In genomic region chr12:51217968-51218606, GRCh38 we compare ENCODE assay signal across 8 cellular contexts. TPM values are rescaled to one million over a fixed set of nuclear protein-coding genes. Genes with fewer than 3 reads are reported as not detected.
DNase-seq lines count a peak whose midpoint lies in the region; ATAC-seq and TF ChIP-seq lines count a peak whose summit lies in the region.

A gene with protein sequence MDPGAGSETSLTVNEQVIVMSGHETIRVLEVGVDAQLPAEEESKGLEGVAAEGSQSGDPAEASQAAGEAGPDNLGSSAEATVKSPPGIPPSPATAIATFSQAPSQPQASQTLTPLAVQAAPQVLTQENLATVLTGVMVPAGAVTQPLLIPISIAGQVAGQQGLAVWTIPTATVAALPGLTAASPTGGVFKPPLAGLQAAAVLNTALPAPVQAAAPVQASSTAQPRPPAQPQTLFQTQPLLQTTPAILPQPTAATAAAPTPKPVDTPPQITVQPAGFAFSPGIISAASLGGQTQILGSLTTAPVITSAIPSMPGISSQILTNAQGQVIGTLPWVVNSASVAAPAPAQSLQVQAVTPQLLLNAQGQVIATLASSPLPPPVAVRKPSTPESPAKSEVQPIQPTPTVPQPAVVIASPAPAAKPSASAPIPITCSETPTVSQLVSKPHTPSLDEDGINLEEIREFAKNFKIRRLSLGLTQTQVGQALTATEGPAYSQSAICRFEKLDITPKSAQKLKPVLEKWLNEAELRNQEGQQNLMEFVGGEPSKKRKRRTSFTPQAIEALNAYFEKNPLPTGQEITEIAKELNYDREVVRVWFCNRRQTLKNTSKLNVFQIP (minus strand): TSS chr12:51218062. CDS start chr12:51206836, 11,226 bp downstream.

- TSS peak; percentile 53 for BruUV-seq in PC-9 (replicated peaks; lab: Mats Ljungman, UMichigan)

- H3K9me3 ChIP-seq in HUES48 (ENCODE audit: control insufficient read depth, insufficient read depth, low read length) (no peaks in the 10 kb centered on the region), PC-9 (ENCODE audit: insufficient read depth, low read depth) (no peaks in the 10 kb centered on the region), fibroblast of lung (ENCODE audit: control insufficient read depth, insufficient read depth, low read depth, low read length) (no peaks in the 10 kb centered on the region)
- no peaks in the 10 kb centered on the region for H3K9me3 ChIP-seq in naive thymus-derived CD4-positive, alpha-beta T cell (ENCODE audit: control insufficient read depth in 2 of 3, low read length in 3 of 3)

- H3K9ac ChIP-seq in HUES48 (ENCODE audit: low read depth, low read length) (peak within 1 kb of the TSS; percentile 88), fibroblast of lung (ENCODE audit: insufficient read depth, low read length) (peak within 1 kb of the TSS; percentile 88)

- no peaks in the 10 kb centered on the region for H4K20me1 ChIP-seq in PC-9 (ENCODE audit: insufficient read depth)
- H4K20me1 ChIP-seq in fibroblast of lung (ENCODE audit: control insufficient read depth, extremely low read depth, insufficient read depth, low read length) = no peaks in the 10 kb centered on the region

- peak; percentile 88 for ATAC-seq in naive thymus-derived CD4-positive, alpha-beta T cell
- peak; percentile 83 to 85 for ATAC-seq in stimulated activated naive B cell treated with anti-CD40 and anti-IgM and Interleukin-4, amounts not matched to agents 10 μg/mL and 1 μg/mL and 100 μg/mL, for 72 hours (replicated peaks)

- intact Hi-C loops in PC-9 (cut with micrococcal nuclease; ENCODE audit: unreplicated experiment) = no loop called here
- intact Hi-C loops in activated T-helper 1 cell treated with anti-CD3 and anti-CD28 coated beads, Interleukin-12 subunit alpha, Interleukin-12 subunit beta, Interleukin-2, Interleukin-4 antibody, amounts not matched to agents 30 ng/mL and 10 ng/mL and 1 ng/mL, durations not matched to agents 14 hours and 24 hours and 36 hours (cut with micrococcal nuclease) = loop anchor here (1.0 to 5.0 kb wide), 5 partner anchors 20 to 170 kb away; partner anchors contain the start of genes BIN2, CSRNP2, DAZAP2 and LETMD1
- intact Hi-C loops in naive thymus-derived CD4-positive, alpha-beta T cell (cut with micrococcal nuclease) = loop anchor here (1.0 to 10.0 kb wide), 9 partner anchors 15 to 192 kb away; partner anchors contain the start of genes DAZAP2 (in 2 of the 2), TFCP2 (in 2 of the 2), BIN2 (in 1 of the 2) and CSRNP2 (in 1 of the 2)

- POLR2A ChIA-PET in PC-9 (lab: Charles Lee; ENCODE audit: unreplicated experiment) = interaction anchor here (0.5 to 1.3 kb wide), 5 partner anchors 20 to 994 kb away, joined by 3 to 11 read pairs (median 5); partner anchors contain the start of gene DAZAP2
- POLR2A ChIA-PET in naive thymus-derived CD4-positive, alpha-beta T cell (lab: Charles Lee) = interaction anchor here (0.6 to 4.2 kb wide), 26 partner anchors 11 to 1107 kb away, joined by 3 to 128 read pairs (median 4); partner anchors contain the start of genes BIN2, CSRNP2, DAZAP2 and SMAGP

- H3K27ac Mint-ChIP-seq in activated T-helper 1 cell treated with anti-CD3 and anti-CD28 coated beads, Interleukin-12 subunit alpha, Interleukin-12 subunit beta, Interleukin-2, Interleukin-4 antibody, amounts not matched to agents 30 ng/mL and 10 ng/mL and 1 ng/mL, durations not matched to agents 14 hours and 24 hours and 36 hours = peak within 1 kb of the TSS; percentile 56
- peak within 1 kb of the TSS; percentile 83 to 98 (median 96) for H3K27ac Mint-ChIP-seq in naive thymus-derived CD4-positive, alpha-beta T cell
- H3K27ac Mint-ChIP-seq in stimulated activated naive B cell treated with anti-CD40 and anti-IgM and Interleukin-4, amounts not matched to agents 10 μg/mL and 1 μg/mL and 100 μg/mL, for 72 hours = peak within 1 kb of the TSS; percentile 97

- no peaks in the 10 kb centered on the region for H3K9me3 Mint-ChIP-seq in activated T-helper 1 cell treated with anti-CD3 and anti-CD28 coated beads, Interleukin-12 subunit alpha, Interleukin-12 subunit beta, Interleukin-2, Interleukin-4 antibody, amounts not matched to agents 30 ng/mL and 10 ng/mL and 1 ng/mL, durations not matched to agents 14 hours and 24 hours and 36 hours
- H3K9me3 Mint-ChIP-seq in naive thymus-derived CD4-positive, alpha-beta T cell = no peaks in the 10 kb centered on the region
- no peaks in the 10 kb centered on the region for H3K9me3 Mint-ChIP-seq in stimulated activated naive B cell treated with anti-CD40 and anti-IgM and Interleukin-4, amounts not matched to agents 10 μg/mL and 1 μg/mL and 100 μg/mL, for 72 hours

- peak within 1 kb of the TSS; percentile 76 for H3K4me3 Mint-ChIP-seq in activated T-helper 1 cell treated with anti-CD3 and anti-CD28 coated beads, Interleukin-12 subunit alpha, Interleukin-12 subunit beta, Interleukin-2, Interleukin-4 antibody, amounts not matched to agents 30 ng/mL and 10 ng/mL and 1 ng/mL, durations not matched to agents 14 hours and 24 hours and 36 hours
- H3K4me3 Mint-ChIP-seq in naive thymus-derived CD4-positive, alpha-beta T cell = peak within 1 kb of the TSS; percentile 82 to 98 (median 95)
- peak within 1 kb of the TSS; percentile 82 to 91 for H3K4me3 Mint-ChIP-seq in stimulated activated naive B cell treated with anti-CD40 and anti-IgM and Interleukin-4, amounts not matched to agents 10 μg/mL and 1 μg/mL and 100 μg/mL, for 72 hours

- H3K4me3 ChIP-seq in HUES48 (ENCODE audit: low read depth, low read length) = peak within 1 kb of the TSS; percentile 69
- peak within 1 kb of the TSS; percentile 70 for H3K4me3 ChIP-seq in PC-9
- H3K4me3 ChIP-seq in fibroblast of lung (replicated peaks in 1 of 4; ENCODE audit: control extremely low read depth in 1 of 4, insufficient read depth in 1 of 4, low read depth in 3 of 4, low read length in 4 of 4) = peak within 1 kb of the TSS; percentile 60 to 82 (median 74)
- H3K4me3 ChIP-seq in naive thymus-derived CD4-positive, alpha-beta T cell (ENCODE audit: low read length) = peak within 1 kb of the TSS; percentile 90

- in situ Hi-C loops in Caki2 (cut with HindIII; ENCODE audit: low pct_unique_long_range_greater_than_20kb, low sequenced_read_pairs) = no loop called here

- no peak for TF ChIP-seq CTCF in GM20000 (IDR thresholded peaks at IDR 0.05; ENCODE audit: extremely low read depth, missing control alignments)
- peak; percentile 69 for TF ChIP-seq CTCF in PC-9 (conservative IDR thresholded peaks at IDR 0.05)
- peak; percentile 46 to 51 for TF ChIP-seq CTCF in fibroblast of lung (conservative IDR thresholded peaks at IDR 0.05 in 1 of 2, IDR thresholded peaks at IDR 0.05 in 1 of 2; ENCODE audit: low read depth in 1 of 2, low read length in 2 of 2)

- peaks cover 21% of the 10 kb centered on the region for H3K4me1 Mint-ChIP-seq in activated T-helper 1 cell treated with anti-CD3 and anti-CD28 coated beads, Interleukin-12 subunit alpha, Interleukin-12 subunit beta, Interleukin-2, Interleukin-4 antibody, amounts not matched to agents 30 ng/mL and 10 ng/mL and 1 ng/mL, durations not matched to agents 14 hours and 24 hours and 36 hours (ENCODE audit: low read depth)
- H3K4me1 Mint-ChIP-seq in naive thymus-derived CD4-positive, alpha-beta T cell = peaks cover 13 to 43% (median 33%) of the 10 kb centered on the region in 7 donors
- peaks cover 13 to 24% of the 10 kb centered on the region in 2 donors for H3K4me1 Mint-ChIP-seq in stimulated activated naive B cell treated with anti-CD40 and anti-IgM and Interleukin-4, amounts not matched to agents 10 μg/mL and 1 μg/mL and 100 μg/mL, for 72 hours

- no peaks in the 10 kb centered on the region for H3K9me2 ChIP-seq in PC-9 (ENCODE audit: insufficient read depth)

- H3F3A ChIP-seq in PC-9 (ENCODE audit: insufficient read depth, low read depth) = peaks cover 12% of the 10 kb centered on the region; the same call in 1 of the 2 replicates

- H3K4me2 ChIP-seq in PC-9 (peak within 1 kb of the TSS; percentile 92), fibroblast of lung (ENCODE audit: extremely low read depth, insufficient read depth, low read length) (peak within 1 kb of the TSS; percentile 92)

- no peaks in the 10 kb centered on the region for H3K79me2 ChIP-seq in PC-9 (ENCODE audit: low read depth)
- H3K79me2 ChIP-seq in fibroblast of lung (ENCODE audit: control insufficient read depth, insufficient read depth, low read length) = no peaks in the 10 kb centered on the region

- H3K4me1 ChIP-seq in HUES48 (ENCODE audit: control insufficient read depth, insufficient read depth, low read length) (peaks cover 23% of the 10 kb centered on the region), PC-9 (replicated peaks; ENCODE audit: insufficient read depth) (peaks cover 9% of the 10 kb centered on the region), fibroblast of lung (ENCODE audit: control insufficient read depth, extremely low read depth, insufficient read depth, low read length) (peaks cover 4% of the 10 kb centered on the region)
- peaks cover 10% of the 10 kb centered on the region in 2 donors for H3K4me1 ChIP-seq in naive thymus-derived CD4-positive, alpha-beta T cell (ENCODE audit: control insufficient read depth in 2 of 2, insufficient read depth in 2 of 2, low read length in 2 of 2)

- CTCF ChIA-PET in PC-9 (lab: Charles Lee) = interaction anchor here (0.5 to 0.7 kb wide), 5 partner anchors 25 to 1451 kb away, joined by 3 to 5 read pairs (median 4); no protein-coding TSS in a partner anchor
- CTCF ChIA-PET in naive thymus-derived CD4-positive, alpha-beta T cell (lab: Charles Lee) = interaction anchor here (0.6 to 2.0 kb wide), 10 partner anchors 11 to 123 kb away, joined by 3 to 6 read pairs (median 4); partner anchors contain the start of gene DAZAP2

- H3K36me3 ChIP-seq in HUES48 (ENCODE audit: control insufficient read depth, insufficient read depth, low read length) = no peaks in the 10 kb centered on the region
- no peaks in the 10 kb centered on the region for H3K36me3 ChIP-seq in PC-9 (ENCODE audit: low read depth)
- H3K36me3 ChIP-seq in fibroblast of lung (ENCODE audit: control insufficient read depth, insufficient read depth, low read length) = no peaks in the 10 kb centered on the region
- H3K36me3 ChIP-seq in naive thymus-derived CD4-positive, alpha-beta T cell (ENCODE audit: control insufficient read depth in 2 of 3, insufficient read depth in 3 of 3, low read length in 3 of 3) = peaks cover 0 to 9% (median 3%) of the 10 kb centered on the region in 3 experiments

- H3K27me3 ChIP-seq in HUES48 (ENCODE audit: control insufficient read depth, insufficient read depth, low read length) (no peaks in the 10 kb centered on the region), PC-9 (ENCODE audit: insufficient read depth, low read depth) (no peaks in the 10 kb centered on the region), fibroblast of lung (ENCODE audit: control insufficient read depth, insufficient read depth, low read length) (no peaks in the 10 kb centered on the region)
- no peaks in the 10 kb centered on the region for H3K27me3 ChIP-seq in naive thymus-derived CD4-positive, alpha-beta T cell (ENCODE audit: control insufficient read depth in 2 of 2, insufficient read depth in 2 of 2, low read length in 2 of 2)

- DNase-seq in Caki2 (ENCODE audit: low read depth) (peak; percentile 77), GM20000 (ENCODE audit: low spot score) (peak; percentile 91), PC-9 (peak; percentile 62 to 63), fibroblast of lung (ENCODE audit: low read depth in 2 of 2) (peak; percentile 81)
- peak; percentile 60 for DNase-seq in activated T-helper 1 cell treated with anti-CD3 and anti-CD28 coated beads, Interleukin-12 subunit alpha, Interleukin-12 subunit beta, Interleukin-2, Interleukin-4 antibody, amounts not matched to agents 30 ng/mL and 10 ng/mL and 1 ng/mL, durations not matched to agents 14 hours and 24 hours and 36 hours (ENCODE audit: low spot score)
- DNase-seq in naive thymus-derived CD4-positive, alpha-beta T cell = peak; percentile 64 to 81 (median 76)
- peak; percentile 60 for DNase-seq in stimulated activated naive B cell treated with anti-CD40 and anti-IgM and Interleukin-4, amounts not matched to agents 10 μg/mL and 1 μg/mL and 100 μg/mL, for 72 hours

- H3K27ac ChIP-seq in HUES48 (ENCODE audit: low read depth, low read length) (peak within 1 kb of the TSS; percentile 95), PC-9 (no peak within 1 kb of the TSS), fibroblast of lung (ENCODE audit: insufficient read depth, low read length) (peak within 1 kb of the TSS; percentile 81)
- H3K27ac ChIP-seq in naive thymus-derived CD4-positive, alpha-beta T cell (ENCODE audit: low read depth, low read length) = peak within 1 kb of the TSS; percentile 98

- H2AFZ ChIP-seq in PC-9 = peak within 1 kb of the TSS; percentile 83
- peak within 1 kb of the TSS; percentile 69 for H2AFZ ChIP-seq in fibroblast of lung (ENCODE audit: low read length)

- no peaks in the 10 kb centered on the region for H3K27me3 Mint-ChIP-seq in activated T-helper 1 cell treated with anti-CD3 and anti-CD28 coated beads, Interleukin-12 subunit alpha, Interleukin-12 subunit beta, Interleukin-2, Interleukin-4 antibody, amounts not matched to agents 30 ng/mL and 10 ng/mL and 1 ng/mL, durations not matched to agents 14 hours and 24 hours and 36 hours (ENCODE audit: insufficient read depth)
- H3K27me3 Mint-ChIP-seq in naive thymus-derived CD4-positive, alpha-beta T cell = no peaks in the 10 kb centered on the region
- H3K27me3 Mint-ChIP-seq in stimulated activated naive B cell treated with anti-CD40 and anti-IgM and Interleukin-4, amounts not matched to agents 10 μg/mL and 1 μg/mL and 100 μg/mL, for 72 hours = no peaks in the 10 kb centered on the region

- H3K36me3 Mint-ChIP-seq in activated T-helper 1 cell treated with anti-CD3 and anti-CD28 coated beads, Interleukin-12 subunit alpha, Interleukin-12 subunit beta, Interleukin-2, Interleukin-4 antibody, amounts not matched to agents 30 ng/mL and 10 ng/mL and 1 ng/mL, durations not matched to agents 14 hours and 24 hours and 36 hours (ENCODE audit: low read depth) = no peaks in the 10 kb centered on the region
- H3K36me3 Mint-ChIP-seq in naive thymus-derived CD4-positive, alpha-beta T cell = peaks cover 0 to 8% (median 7%) of the 10 kb centered on the region in 5 donors
- H3K36me3 Mint-ChIP-seq in stimulated activated naive B cell treated with anti-CD40 and anti-IgM and Interleukin-4, amounts not matched to agents 10 μg/mL and 1 μg/mL and 100 μg/mL, for 72 hours = peaks cover 4 to 5% of the 10 kb centered on the region in 2 donors

RNA-seq across cellular contexts. Expression of the gene that starts here (rescaled TPM):
- total RNA-seq in Caki2 (2014; rRNA removed; shearing (Covaris generic); ENCODE audit: low replicate concordance) = 1.6 and 4.4 TPM in 2 replicates
- total RNA-seq in PC-9 (2021) = 5.3 and 7.0 TPM in 2 replicates
- 5.2 and 6.7 TPM in 2 replicates for total RNA-seq in activated T-helper 1 cell treated with anti-CD3 and anti-CD28 coated beads, Interleukin-12 subunit alpha, Interleukin-12 subunit beta, Interleukin-2, Interleukin-4 antibody, amounts not matched to agents 30 ng/mL and 10 ng/mL and 1 ng/mL, durations not matched to agents 14 hours and 24 hours and 36 hours
- total RNA-seq in fibroblast of lung = 3.3 and 4.8 TPM in 2 replicates
- polyA plus RNA-seq in fibroblast of lung = 3.3 and 3.5 TPM in 2 replicates
- 5.1 and 5.4 TPM in 2 replicates for polyA plus RNA-seq in fibroblast of lung (2012)
- polyA minus RNA-seq in fibroblast of lung (ENCODE audit: low replicate concordance) = 4.7 and 11.1 TPM in 2 replicates
- total RNA-seq in naive thymus-derived CD4-positive, alpha-beta T cell = 10 to 100 TPM in 4 of 5 experiments, 1 to 10 TPM in 1; 5.1 to 85.5 (median 33.5) TPM
- polyA plus RNA-seq in naive thymus-derived CD4-positive, alpha-beta T cell = 1 to 10 TPM; 1.8 to 4.7 TPM
